ENCODE assay signal across 1 cellular context in the genomic region with DNA sequence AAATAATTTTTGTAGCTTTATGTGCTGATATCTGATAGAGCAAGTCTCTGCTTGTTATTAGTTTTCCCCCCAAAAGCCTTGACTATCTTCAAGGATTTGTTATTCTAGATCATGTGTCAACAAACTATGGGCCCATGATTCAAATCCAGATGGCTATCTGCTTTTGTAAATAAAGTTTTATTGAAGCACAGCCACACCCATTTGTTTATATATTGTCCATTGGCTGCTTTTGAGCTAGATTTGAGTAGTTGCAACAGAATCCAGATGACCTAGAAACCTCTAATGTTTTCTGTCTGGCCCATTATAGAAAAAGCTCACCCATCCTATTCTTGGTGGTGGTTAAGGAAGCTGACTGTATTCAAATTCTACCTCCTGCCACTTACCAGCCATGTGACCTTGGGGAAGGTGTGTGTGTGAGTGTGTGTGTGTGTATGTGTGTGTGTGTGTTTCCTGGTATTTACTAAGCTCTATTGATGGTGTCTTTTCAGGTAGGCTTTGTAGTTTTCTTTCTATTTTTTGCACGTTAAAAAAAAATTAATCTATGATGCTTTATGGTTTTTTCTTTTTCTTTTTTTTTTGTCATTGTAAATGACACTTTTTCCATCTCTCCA.
TF ChIP-seq lines count a peak whose summit lies in the region.

No MANE protein-coding gene starts in this region.

TF ChIP-seq in HepG2, 621 proteins besides CTCF, POLR2A, EP300 and RAD21 (continued from another document and continues in another):
- TF ChIP-seq, protein P1, sequence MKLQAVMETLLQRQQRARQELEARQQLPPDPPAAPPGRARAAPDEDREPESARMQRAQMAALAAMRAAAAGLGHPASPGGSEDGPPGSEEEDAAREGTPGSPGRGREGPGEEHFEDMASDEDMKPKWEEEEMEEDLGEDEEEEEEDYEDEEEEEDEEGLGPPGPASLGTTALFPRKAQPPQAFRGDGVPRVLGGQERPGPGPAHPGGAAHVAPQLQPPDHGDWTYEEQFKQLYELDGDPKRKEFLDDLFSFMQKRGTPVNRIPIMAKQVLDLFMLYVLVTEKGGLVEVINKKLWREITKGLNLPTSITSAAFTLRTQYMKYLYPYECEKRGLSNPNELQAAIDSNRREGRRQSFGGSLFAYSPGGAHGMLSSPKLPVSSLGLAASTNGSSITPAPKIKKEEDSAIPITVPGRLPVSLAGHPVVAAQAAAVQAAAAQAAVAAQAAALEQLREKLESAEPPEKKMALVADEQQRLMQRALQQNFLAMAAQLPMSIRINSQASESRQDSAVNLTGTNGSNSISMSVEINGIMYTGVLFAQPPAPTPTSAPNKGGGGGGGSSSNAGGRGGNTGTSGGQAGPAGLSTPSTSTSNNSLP (IDR thresholded peaks at IDR 0.05; ENCODE audit: low read depth, low read length), result peak; percentile 21; the same call in 1 of the 2 replicates
- TF ChIP-seq BCL6 (CRISPR knock-in tag; IDR thresholded peaks at IDR 0.05), result peak; percentile 54; the same call in 1 of the 2 replicates
- no peak for TF ChIP-seq ZNF296 (CRISPR knock-in tag; conservative IDR thresholded peaks at IDR 0.05)
- TF ChIP-seq, protein P2, sequence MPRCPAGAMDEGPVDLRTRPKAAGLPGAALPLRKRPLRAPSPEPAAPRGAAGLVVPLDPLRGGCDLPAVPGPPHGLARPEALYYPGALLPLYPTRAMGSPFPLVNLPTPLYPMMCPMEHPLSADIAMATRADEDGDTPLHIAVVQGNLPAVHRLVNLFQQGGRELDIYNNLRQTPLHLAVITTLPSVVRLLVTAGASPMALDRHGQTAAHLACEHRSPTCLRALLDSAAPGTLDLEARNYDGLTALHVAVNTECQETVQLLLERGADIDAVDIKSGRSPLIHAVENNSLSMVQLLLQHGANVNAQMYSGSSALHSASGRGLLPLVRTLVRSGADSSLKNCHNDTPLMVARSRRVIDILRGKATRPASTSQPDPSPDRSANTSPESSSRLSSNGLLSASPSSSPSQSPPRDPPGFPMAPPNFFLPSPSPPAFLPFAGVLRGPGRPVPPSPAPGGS (CRISPR knock-in tag; IDR thresholded peaks at IDR 0.05), result no peak
- TF ChIP-seq, protein P3, sequence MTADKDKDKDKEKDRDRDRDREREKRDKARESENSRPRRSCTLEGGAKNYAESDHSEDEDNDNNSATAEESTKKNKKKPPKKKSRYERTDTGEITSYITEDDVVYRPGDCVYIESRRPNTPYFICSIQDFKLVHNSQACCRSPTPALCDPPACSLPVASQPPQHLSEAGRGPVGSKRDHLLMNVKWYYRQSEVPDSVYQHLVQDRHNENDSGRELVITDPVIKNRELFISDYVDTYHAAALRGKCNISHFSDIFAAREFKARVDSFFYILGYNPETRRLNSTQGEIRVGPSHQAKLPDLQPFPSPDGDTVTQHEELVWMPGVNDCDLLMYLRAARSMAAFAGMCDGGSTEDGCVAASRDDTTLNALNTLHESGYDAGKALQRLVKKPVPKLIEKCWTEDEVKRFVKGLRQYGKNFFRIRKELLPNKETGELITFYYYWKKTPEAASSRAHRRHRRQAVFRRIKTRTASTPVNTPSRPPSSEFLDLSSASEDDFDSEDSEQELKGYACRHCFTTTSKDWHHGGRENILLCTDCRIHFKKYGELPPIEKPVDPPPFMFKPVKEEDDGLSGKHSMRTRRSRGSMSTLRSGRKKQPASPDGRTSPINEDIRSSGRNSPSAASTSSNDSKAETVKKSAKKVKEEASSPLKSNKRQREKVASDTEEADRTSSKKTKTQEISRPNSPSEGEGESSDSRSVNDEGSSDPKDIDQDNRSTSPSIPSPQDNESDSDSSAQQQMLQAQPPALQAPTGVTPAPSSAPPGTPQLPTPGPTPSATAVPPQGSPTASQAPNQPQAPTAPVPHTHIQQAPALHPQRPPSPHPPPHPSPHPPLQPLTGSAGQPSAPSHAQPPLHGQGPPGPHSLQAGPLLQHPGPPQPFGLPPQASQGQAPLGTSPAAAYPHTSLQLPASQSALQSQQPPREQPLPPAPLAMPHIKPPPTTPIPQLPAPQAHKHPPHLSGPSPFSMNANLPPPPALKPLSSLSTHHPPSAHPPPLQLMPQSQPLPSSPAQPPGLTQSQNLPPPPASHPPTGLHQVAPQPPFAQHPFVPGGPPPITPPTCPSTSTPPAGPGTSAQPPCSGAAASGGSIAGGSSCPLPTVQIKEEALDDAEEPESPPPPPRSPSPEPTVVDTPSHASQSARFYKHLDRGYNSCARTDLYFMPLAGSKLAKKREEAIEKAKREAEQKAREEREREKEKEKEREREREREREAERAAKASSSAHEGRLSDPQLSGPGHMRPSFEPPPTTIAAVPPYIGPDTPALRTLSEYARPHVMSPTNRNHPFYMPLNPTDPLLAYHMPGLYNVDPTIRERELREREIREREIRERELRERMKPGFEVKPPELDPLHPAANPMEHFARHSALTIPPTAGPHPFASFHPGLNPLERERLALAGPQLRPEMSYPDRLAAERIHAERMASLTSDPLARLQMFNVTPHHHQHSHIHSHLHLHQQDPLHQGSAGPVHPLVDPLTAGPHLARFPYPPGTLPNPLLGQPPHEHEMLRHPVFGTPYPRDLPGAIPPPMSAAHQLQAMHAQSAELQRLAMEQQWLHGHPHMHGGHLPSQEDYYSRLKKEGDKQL (CRISPR knock-in tag; IDR thresholded peaks at IDR 0.05; ENCODE audit: low read depth), result 0 out of 2 replicates have a peak, but pooled peaks have one; percentile 53
- no peak for TF ChIP-seq HIVEP1 (CRISPR knock-in tag; IDR thresholded peaks at IDR 0.05)
- TF ChIP-seq ZSCAN30 (CRISPR knock-in tag; IDR thresholded peaks at IDR 0.05), result no peak
- TF ChIP-seq NR2F2 (IDR thresholded peaks at IDR 0.05; ENCODE audit: borderline replicate concordance, low read depth), result 0 out of 2 replicates have a peak, but pooled peaks have one; percentile 17
- 0 out of 2 replicates have a peak, but pooled peaks have one; percentile 19 for TF ChIP-seq RAD51 (IDR thresholded peaks at IDR 0.05; ENCODE audit: borderline replicate concordance)
- peak; percentile 50; the same call in 1 of the 2 replicates for TF ChIP-seq TCF7 (IDR thresholded peaks at IDR 0.05; ENCODE audit: low read depth)
- TF ChIP-seq HHEX (CRISPR knock-in tag; IDR thresholded peaks at IDR 0.05), result 0 out of 2 replicates have a peak, but pooled peaks have one; percentile 50
- TF ChIP-seq, protein P4, sequence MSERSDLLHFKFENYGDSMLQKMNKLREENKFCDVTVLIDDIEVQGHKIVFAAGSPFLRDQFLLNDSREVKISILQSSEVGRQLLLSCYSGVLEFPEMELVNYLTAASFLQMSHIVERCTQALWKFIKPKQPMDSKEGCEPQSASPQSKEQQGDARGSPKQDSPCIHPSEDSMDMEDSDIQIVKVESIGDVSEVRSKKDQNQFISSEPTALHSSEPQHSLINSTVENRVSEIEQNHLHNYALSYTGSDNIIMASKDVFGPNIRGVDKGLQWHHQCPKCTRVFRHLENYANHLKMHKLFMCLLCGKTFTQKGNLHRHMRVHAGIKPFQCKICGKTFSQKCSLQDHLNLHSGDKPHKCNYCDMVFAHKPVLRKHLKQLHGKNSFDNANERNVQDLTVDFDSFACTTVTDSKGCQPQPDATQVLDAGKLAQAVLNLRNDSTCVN (CRISPR knock-in tag; IDR thresholded peaks at IDR 0.05; ENCODE audit: borderline replicate concordance), result peak; percentile 94
- TF ChIP-seq, protein P5, sequence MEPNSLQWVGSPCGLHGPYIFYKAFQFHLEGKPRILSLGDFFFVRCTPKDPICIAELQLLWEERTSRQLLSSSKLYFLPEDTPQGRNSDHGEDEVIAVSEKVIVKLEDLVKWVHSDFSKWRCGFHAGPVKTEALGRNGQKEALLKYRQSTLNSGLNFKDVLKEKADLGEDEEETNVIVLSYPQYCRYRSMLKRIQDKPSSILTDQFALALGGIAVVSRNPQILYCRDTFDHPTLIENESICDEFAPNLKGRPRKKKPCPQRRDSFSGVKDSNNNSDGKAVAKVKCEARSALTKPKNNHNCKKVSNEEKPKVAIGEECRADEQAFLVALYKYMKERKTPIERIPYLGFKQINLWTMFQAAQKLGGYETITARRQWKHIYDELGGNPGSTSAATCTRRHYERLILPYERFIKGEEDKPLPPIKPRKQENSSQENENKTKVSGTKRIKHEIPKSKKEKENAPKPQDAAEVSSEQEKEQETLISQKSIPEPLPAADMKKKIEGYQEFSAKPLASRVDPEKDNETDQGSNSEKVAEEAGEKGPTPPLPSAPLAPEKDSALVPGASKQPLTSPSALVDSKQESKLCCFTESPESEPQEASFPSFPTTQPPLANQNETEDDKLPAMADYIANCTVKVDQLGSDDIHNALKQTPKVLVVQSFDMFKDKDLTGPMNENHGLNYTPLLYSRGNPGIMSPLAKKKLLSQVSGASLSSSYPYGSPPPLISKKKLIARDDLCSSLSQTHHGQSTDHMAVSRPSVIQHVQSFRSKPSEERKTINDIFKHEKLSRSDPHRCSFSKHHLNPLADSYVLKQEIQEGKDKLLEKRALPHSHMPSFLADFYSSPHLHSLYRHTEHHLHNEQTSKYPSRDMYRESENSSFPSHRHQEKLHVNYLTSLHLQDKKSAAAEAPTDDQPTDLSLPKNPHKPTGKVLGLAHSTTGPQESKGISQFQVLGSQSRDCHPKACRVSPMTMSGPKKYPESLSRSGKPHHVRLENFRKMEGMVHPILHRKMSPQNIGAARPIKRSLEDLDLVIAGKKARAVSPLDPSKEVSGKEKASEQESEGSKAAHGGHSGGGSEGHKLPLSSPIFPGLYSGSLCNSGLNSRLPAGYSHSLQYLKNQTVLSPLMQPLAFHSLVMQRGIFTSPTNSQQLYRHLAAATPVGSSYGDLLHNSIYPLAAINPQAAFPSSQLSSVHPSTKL (CRISPR knock-in tag; IDR thresholded peaks at IDR 0.05), result peak; percentile 42; the same call in 1 of the 2 replicates
- TF ChIP-seq FOXA3 (CRISPR knock-in tag; IDR thresholded peaks at IDR 0.05), result peak; percentile 28; the same call in 1 of the 2 replicates
- TF ChIP-seq DNMT3B (CRISPR knock-in tag; conservative IDR thresholded peaks at IDR 0.05), result no peak
- peak; percentile 17; the same call in 1 of the 2 replicates for TF ChIP-seq SAP130 (CRISPR knock-in tag; IDR thresholded peaks at IDR 0.05; ENCODE audit: low read depth)
- TF ChIP-seq, protein P6, sequence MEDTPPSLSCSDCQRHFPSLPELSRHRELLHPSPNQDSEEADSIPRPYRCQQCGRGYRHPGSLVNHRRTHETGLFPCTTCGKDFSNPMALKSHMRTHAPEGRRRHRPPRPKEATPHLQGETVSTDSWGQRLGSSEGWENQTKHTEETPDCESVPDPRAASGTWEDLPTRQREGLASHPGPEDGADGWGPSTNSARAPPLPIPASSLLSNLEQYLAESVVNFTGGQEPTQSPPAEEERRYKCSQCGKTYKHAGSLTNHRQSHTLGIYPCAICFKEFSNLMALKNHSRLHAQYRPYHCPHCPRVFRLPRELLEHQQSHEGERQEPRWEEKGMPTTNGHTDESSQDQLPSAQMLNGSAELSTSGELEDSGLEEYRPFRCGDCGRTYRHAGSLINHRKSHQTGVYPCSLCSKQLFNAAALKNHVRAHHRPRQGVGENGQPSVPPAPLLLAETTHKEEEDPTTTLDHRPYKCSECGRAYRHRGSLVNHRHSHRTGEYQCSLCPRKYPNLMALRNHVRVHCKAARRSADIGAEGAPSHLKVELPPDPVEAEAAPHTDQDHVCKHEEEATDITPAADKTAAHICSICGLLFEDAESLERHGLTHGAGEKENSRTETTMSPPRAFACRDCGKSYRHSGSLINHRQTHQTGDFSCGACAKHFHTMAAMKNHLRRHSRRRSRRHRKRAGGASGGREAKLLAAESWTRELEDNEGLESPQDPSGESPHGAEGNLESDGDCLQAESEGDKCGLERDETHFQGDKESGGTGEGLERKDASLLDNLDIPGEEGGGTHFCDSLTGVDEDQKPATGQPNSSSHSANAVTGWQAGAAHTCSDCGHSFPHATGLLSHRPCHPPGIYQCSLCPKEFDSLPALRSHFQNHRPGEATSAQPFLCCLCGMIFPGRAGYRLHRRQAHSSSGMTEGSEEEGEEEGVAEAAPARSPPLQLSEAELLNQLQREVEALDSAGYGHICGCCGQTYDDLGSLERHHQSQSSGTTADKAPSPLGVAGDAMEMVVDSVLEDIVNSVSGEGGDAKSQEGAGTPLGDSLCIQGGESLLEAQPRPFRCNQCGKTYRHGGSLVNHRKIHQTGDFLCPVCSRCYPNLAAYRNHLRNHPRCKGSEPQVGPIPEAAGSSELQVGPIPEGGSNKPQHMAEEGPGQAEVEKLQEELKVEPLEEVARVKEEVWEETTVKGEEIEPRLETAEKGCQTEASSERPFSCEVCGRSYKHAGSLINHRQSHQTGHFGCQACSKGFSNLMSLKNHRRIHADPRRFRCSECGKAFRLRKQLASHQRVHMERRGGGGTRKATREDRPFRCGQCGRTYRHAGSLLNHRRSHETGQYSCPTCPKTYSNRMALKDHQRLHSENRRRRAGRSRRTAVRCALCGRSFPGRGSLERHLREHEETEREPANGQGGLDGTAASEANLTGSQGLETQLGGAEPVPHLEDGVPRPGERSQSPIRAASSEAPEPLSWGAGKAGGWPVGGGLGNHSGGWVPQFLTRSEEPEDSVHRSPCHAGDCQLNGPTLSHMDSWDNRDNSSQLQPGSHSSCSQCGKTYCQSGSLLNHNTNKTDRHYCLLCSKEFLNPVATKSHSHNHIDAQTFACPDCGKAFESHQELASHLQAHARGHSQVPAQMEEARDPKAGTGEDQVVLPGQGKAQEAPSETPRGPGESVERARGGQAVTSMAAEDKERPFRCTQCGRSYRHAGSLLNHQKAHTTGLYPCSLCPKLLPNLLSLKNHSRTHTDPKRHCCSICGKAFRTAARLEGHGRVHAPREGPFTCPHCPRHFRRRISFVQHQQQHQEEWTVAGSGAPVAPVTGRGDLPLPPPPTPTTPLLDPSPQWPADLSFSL (CRISPR knock-in tag; IDR thresholded peaks at IDR 0.05), result 0 out of 2 replicates have a peak, but pooled peaks have one; percentile 42
- TF ChIP-seq, protein P7, sequence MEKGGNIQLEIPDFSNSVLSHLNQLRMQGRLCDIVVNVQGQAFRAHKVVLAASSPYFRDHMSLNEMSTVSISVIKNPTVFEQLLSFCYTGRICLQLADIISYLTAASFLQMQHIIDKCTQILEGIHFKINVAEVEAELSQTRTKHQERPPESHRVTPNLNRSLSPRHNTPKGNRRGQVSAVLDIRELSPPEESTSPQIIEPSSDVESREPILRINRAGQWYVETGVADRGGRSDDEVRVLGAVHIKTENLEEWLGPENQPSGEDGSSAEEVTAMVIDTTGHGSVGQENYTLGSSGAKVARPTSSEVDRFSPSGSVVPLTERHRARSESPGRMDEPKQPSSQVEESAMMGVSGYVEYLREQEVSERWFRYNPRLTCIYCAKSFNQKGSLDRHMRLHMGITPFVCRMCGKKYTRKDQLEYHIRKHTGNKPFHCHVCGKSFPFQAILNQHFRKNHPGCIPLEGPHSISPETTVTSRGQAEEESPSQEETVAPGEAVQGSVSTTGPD (CRISPR knock-in tag; IDR thresholded peaks at IDR 0.05), result no peak
- peak; percentile 30; the same call in 1 of the 2 replicates for TF ChIP-seq TBX3 (IDR thresholded peaks at IDR 0.05; ENCODE audit: borderline replicate concordance)
